8 cellular contexts compared by ENCODE assay signal in genomic region chr10:25226775-25227682, GRCh38. TPM values are rescaled to one million over a fixed set of nuclear protein-coding genes. Genes with fewer than 3 reads are reported as not detected.
DNase-seq lines count a peak whose midpoint lies in the region; TF ChIP-seq lines count a peak whose summit lies in the region.

No MANE protein-coding gene starts in this region.

- no peak overlapping the region for H3K4me3 Mint-ChIP-seq in H9

- TF ChIP-seq CTCF in H9 (conservative IDR thresholded peaks at IDR 0.05), result peak; percentile 90
- peak; percentile 65 for TF ChIP-seq CTCF in OCI-LY1 (IDR thresholded peaks at IDR 0.05; ENCODE audit: low read length)
- peak; percentile 31 to 91 (median 68) for TF ChIP-seq CTCF in dorsolateral prefrontal cortex (IDR thresholded peaks at IDR 0.05 in 54 of 56, conservative IDR thresholded peaks at IDR 0.05 in 2 of 56; ENCODE audit: low read depth in 1 of 56, partially characterized antibody in 56 of 56)

- WGBS in H9 (ENCODE audit: extremely low coverage, insufficient read length, low lambda C conversion rate), result no CpG with 5 or more reads among the region's 7 CpGs
- 50% methylated on average over 3 of the region's 7 CpGs for WGBS in mesenchymal stem cell

- H2AFZ ChIP-seq in H9 (ENCODE audit: low read length), result no peak overlapping the region
- H2AFZ ChIP-seq in OCI-LY1 (ENCODE audit: low read length), result no peak overlapping the region
- H2AFZ ChIP-seq in mesenchymal stem cell (ENCODE audit: low read depth, low read length), result no peak overlapping the region

- no peak overlapping the region for H3K23ac ChIP-seq in H9 (ENCODE audit: insufficient read length, low read depth, low read length)
- no peak overlapping the region for H3K23ac ChIP-seq in mesenchymal stem cell (ENCODE audit: low read length in 2 of 2)

- H3K14ac ChIP-seq in H9 (ENCODE audit: insufficient read depth, low read length) (no peak overlapping the region), mesenchymal stem cell (ENCODE audit: low read length in 2 of 2) (no peak overlapping the region)

- no peak overlapping the region for H3K27ac ChIP-seq in H9 (ENCODE audit: insufficient read length, low read depth, low read length)
- no peak overlapping the region for H3K27ac ChIP-seq in OCI-LY1 (ENCODE audit: low read depth, low read length, poor library complexity, severe bottlenecking)
- no peak overlapping the region for H3K27ac ChIP-seq in dorsolateral prefrontal cortex
- H3K27ac ChIP-seq in mesenchymal stem cell (ENCODE audit: low read length, poor library complexity, severe bottlenecking), result no peak overlapping the region

- H3K9ac ChIP-seq in H9 (ENCODE audit: extremely low read depth, insufficient read length, low read length) (no peak overlapping the region), OCI-LY1 (ENCODE audit: low read length) (no peak overlapping the region), mesenchymal stem cell (ENCODE audit: low read length) (no peak overlapping the region)

- no peak overlapping the region for H4K8ac ChIP-seq in H9 (replicated peaks; ENCODE audit: insufficient read length, low read depth, low read length)
- no peak overlapping the region for H4K8ac ChIP-seq in mesenchymal stem cell (ENCODE audit: low read length)

- no peak overlapping the region for H4K91ac ChIP-seq in H9 (ENCODE audit: insufficient read length, low read depth, low read length)
- no peak overlapping the region for H4K91ac ChIP-seq in mesenchymal stem cell (ENCODE audit: low read length)

- H3K27ac Mint-ChIP-seq in H9, result no peak overlapping the region; a peak in 1 of 7 replicates

- H3K9me3 Mint-ChIP-seq in H9, result no peaks in the 10 kb centered on the region

- H2AK5ac ChIP-seq in H9 (ENCODE audit: insufficient read length, low read length) (no peak overlapping the region), mesenchymal stem cell (ENCODE audit: low read length, severe bottlenecking) (no peak overlapping the region)

- no peaks in the 10 kb centered on the region for H3K27me3 Mint-ChIP-seq in H9 (ENCODE audit: low read depth)

- H2BK12ac ChIP-seq in H9 (ENCODE audit: insufficient read length, low read depth, low read length), result no peak overlapping the region
- H2BK12ac ChIP-seq in mesenchymal stem cell (ENCODE audit: low read length in 2 of 2), result no peak overlapping the region

- H3K56ac ChIP-seq in H9 (ENCODE audit: insufficient read length, low read depth, low read length), result no peak overlapping the region

- H3K4me1 ChIP-seq in H9 (ENCODE audit: insufficient read depth, low read length), result no peaks in the 10 kb centered on the region
- no peaks in the 10 kb centered on the region for H3K4me1 ChIP-seq in OCI-LY1 (ENCODE audit: insufficient read depth, low read length, severe bottlenecking)
- H3K4me1 ChIP-seq in mesenchymal stem cell (ENCODE audit: control insufficient read depth, insufficient read depth, low read depth, low read length), result no peaks in the 10 kb centered on the region

- H3K79me1 ChIP-seq in H9 (ENCODE audit: insufficient read depth, low read depth, low read length, poor library complexity, severe bottlenecking) (no peaks in the 10 kb centered on the region), mesenchymal stem cell (replicated peaks; ENCODE audit: low read length, poor library complexity, severe bottlenecking) (no peaks in the 10 kb centered on the region)

- H3K4me2 ChIP-seq in H9 (ENCODE audit: insufficient read depth, insufficient read length, low read length) (no peak overlapping the region), OCI-LY1 (ENCODE audit: low read length) (no peak overlapping the region), mesenchymal stem cell (ENCODE audit: low read length, poor library complexity, severe bottlenecking) (no peak overlapping the region)

- no peak overlapping the region for H3K4me3 ChIP-seq in OCI-LY1 (ENCODE audit: low read depth, low read length, poor library complexity, severe bottlenecking)
- H3K4me3 ChIP-seq in dorsolateral prefrontal cortex, result no peak overlapping the region
- H3K4me3 ChIP-seq in mesenchymal stem cell (ENCODE audit: insufficient read depth in 1 of 2, low read depth in 1 of 2, low read length in 2 of 2), result no peak overlapping the region

- H4K20me1 ChIP-seq in H9 (ENCODE audit: control insufficient read depth, insufficient read depth, insufficient read length) (no peaks in the 10 kb centered on the region), OCI-LY1 (ENCODE audit: insufficient read depth, low read length) (no peaks in the 10 kb centered on the region)

- H3K27me3 ChIP-seq in H9 (ENCODE audit: insufficient read depth, low read length), result no peaks in the 10 kb centered on the region
- no peaks in the 10 kb centered on the region for H3K27me3 ChIP-seq in OCI-LY1 (ENCODE audit: insufficient read depth, low read length)
- H3K27me3 ChIP-seq in dorsolateral prefrontal cortex, result no peaks in the 10 kb centered on the region
- no peaks in the 10 kb centered on the region for H3K27me3 ChIP-seq in mesenchymal stem cell (ENCODE audit: control insufficient read depth in 1 of 2, insufficient read depth in 1 of 2, low read length in 2 of 2)

- no peak overlapping the region for H3K4ac ChIP-seq in H9 (ENCODE audit: low read depth, low read length)
- no peak overlapping the region for H3K4ac ChIP-seq in mesenchymal stem cell (ENCODE audit: low read depth in 1 of 2, low read length in 2 of 2)

- no peaks in the 10 kb centered on the region for H3K9me2 ChIP-seq in OCI-LY1 (ENCODE audit: low read depth, low read length)

- H2BK15ac ChIP-seq in H9 (ENCODE audit: low read depth, low read length) (no peak overlapping the region), mesenchymal stem cell (ENCODE audit: low read depth, poor library complexity, severe bottlenecking) (no peak overlapping the region)

- H3T11ph ChIP-seq in H9 (ENCODE audit: low read length), result no peak overlapping the region

- H3K36me3 Mint-ChIP-seq in H9 (ENCODE audit: insufficient read depth in 1 of 3, low read depth in 3 of 3), result no peaks in the 10 kb centered on the region

- H3K23me2 ChIP-seq in H9 (ENCODE audit: insufficient read length, low read depth, low read length, poor library complexity, severe bottlenecking), result no peaks in the 10 kb centered on the region

- H2BK20ac ChIP-seq in H9 (ENCODE audit: low read depth, low read length, poor library complexity, severe bottlenecking), result no peak overlapping the region

- intact Hi-C loops in dorsolateral prefrontal cortex (cut with DNase I), result loop anchor here (2.0 to 10.0 kb wide), 4 partner anchors 52 to 202 kb away; partner anchors contain the start of gene GPR158 (in 1 of the 2)

- H2BK5ac ChIP-seq in H9 (ENCODE audit: insufficient read length, low read length) (no peak overlapping the region), mesenchymal stem cell (ENCODE audit: low read depth, low read length, poor library complexity, severe bottlenecking) (no peak overlapping the region)

- peak; percentile 5 for DNase-seq in NCI-H2029 (lab: John Stamatoyannopoulos, UW)
- DNase-seq in NCI-H2029 treated with DMSO at 0.1 percent for 48 hours (lab: John Stamatoyannopoulos, UW), result no peak
- DNase-seq in H9, result peak; percentile 43
- peak in 6 of 10 donors; percentile 12 to 55 (median 30) for DNase-seq in dorsolateral prefrontal cortex
- DNase-seq in mesenchymal stem cell, result peak; percentile 43
- DNase-seq in cortex of kidney (lab: John Stamatoyannopoulos, UW), result no peak
- no peak for DNase-seq in T-helper 9 cell

- H3F3A ChIP-seq in OCI-LY1 (ENCODE audit: insufficient read depth, low read length), result no peaks in the 10 kb centered on the region

- no peaks in the 10 kb centered on the region for H3K4me1 Mint-ChIP-seq in H9

- H3K79me2 ChIP-seq in H9 (ENCODE audit: insufficient read depth, low read length) (no peaks in the 10 kb centered on the region), OCI-LY1 (ENCODE audit: insufficient read depth, low read length) (no peaks in the 10 kb centered on the region)

- no peak overlapping the region for H4K5ac ChIP-seq in H9 (ENCODE audit: insufficient read length, low read depth, low read length)

- no peaks in the 10 kb centered on the region for H3K36me3 ChIP-seq in OCI-LY1 (ENCODE audit: insufficient read depth, low read length)
- H3K36me3 ChIP-seq in mesenchymal stem cell (ENCODE audit: control insufficient read depth in 1 of 2, insufficient read depth in 2 of 2, low read depth in 1 of 2, low read length in 2 of 2), result no peaks in the 10 kb centered on the region

- H3K9me3 ChIP-seq in H9 (ENCODE audit: control insufficient read depth, low read depth, low read length) (no peaks in the 10 kb centered on the region), OCI-LY1 (ENCODE audit: low read length) (no peaks in the 10 kb centered on the region), mesenchymal stem cell (ENCODE audit: control insufficient read depth, low read length) (no peaks in the 10 kb centered on the region)

- H2BK120ac ChIP-seq in H9 (ENCODE audit: low read depth, low read length, poor library complexity, severe bottlenecking), result no peak overlapping the region
- no peak overlapping the region for H2BK120ac ChIP-seq in mesenchymal stem cell (ENCODE audit: low read depth, low read length)

- H3K18ac ChIP-seq in H9 (ENCODE audit: insufficient read length, low read depth, low read length) (no peak overlapping the region), mesenchymal stem cell (ENCODE audit: low read depth in 1 of 2, low read length in 2 of 2) (no peak overlapping the region)

RNA-seq across cellular contexts. Expression of gene GPR158, which starts 52.2 kb away (rescaled TPM):
- total RNA-seq in H9 (2021), result 0.24 and 0.33 TPM in 2 replicates
- total RNA-seq in dorsolateral prefrontal cortex, result 10 to 100 TPM; 14.3 to 63.9 (median 45.8) TPM
- 0.51 TPM for polyA plus RNA-seq in mesenchymal stem cell (2013, experiment 1 of 2)
- 0.56 TPM for polyA plus RNA-seq in mesenchymal stem cell (2013, experiment 2 of 2)

Comparison
In these comparisons a context has a peak if more than half of its experiments do, and no peak if none do; other contexts are left out.
1. DNase-seq: peak in NCI-H2029 (single experiment), H9 (single experiment), dorsolateral prefrontal cortex (6 of 10) and mesenchymal stem cell (single experiment); none in NCI-H2029 treated with DMSO at 0.1 percent for 48 hours (single experiment), cortex of kidney (single experiment) and T-helper 9 cell (single experiment).
2. RNA of gene GPR158, which starts 52.2 kb away (total RNA-seq): 14.3 to 63.9 TPM in dorsolateral prefrontal cortex; 0.24 to 0.33 TPM in H9; every median in the first group is over 10 times any median in the second.
3. Peak in every context shown above with its lines, with median percentiles within 50 percentile points of each other: CTCF ChIP-seq.